9 cellular contexts compared by ENCODE assay signal in genomic region chr12:8081228-8081920, GRCh38. TPM values are rescaled to one million over a fixed set of nuclear protein-coding genes. Genes with fewer than 3 reads are reported as not detected.
DNase-seq lines count a peak whose midpoint lies in the region; ATAC-seq and TF ChIP-seq lines count a peak whose summit lies in the region.
"Had no signal": no experiment of that assay in that cellular context is flagged by ENCODE, and none has a peak within 500 bp of the region (broad histone marks: within the 10 kb centered on the region; RNA-seq: fewer than 3 reads in every experiment).

No MANE protein-coding gene starts in this region.

- H3K27me3 Mint-ChIP-seq in central memory CD8-positive, alpha-beta T cell, result no peaks in the 10 kb centered on the region
- H3K27me3 Mint-ChIP-seq in stimulated activated naive CD8-positive, alpha-beta T cell treated with anti-CD3 and anti-CD28 coated beads, Interleukin-15, Interleukin-2, amounts not matched to agents 100 ng/mL and 50 ng/mL, for 24 hours, result no peaks in the 10 kb centered on the region

- peak overlapping the region; percentile 99 for H3K27ac Mint-ChIP-seq in central memory CD8-positive, alpha-beta T cell (ENCODE audit: low read depth)
- peak overlapping the region; percentile 99 for H3K27ac Mint-ChIP-seq in stimulated activated naive CD8-positive, alpha-beta T cell treated with anti-CD3 and anti-CD28 coated beads, Interleukin-15, Interleukin-2, amounts not matched to agents 100 ng/mL and 50 ng/mL, for 24 hours

- peaks cover 45% of the 10 kb centered on the region for H3K4me1 Mint-ChIP-seq in central memory CD8-positive, alpha-beta T cell
- peaks cover 73% of the 10 kb centered on the region for H3K4me1 Mint-ChIP-seq in stimulated activated naive CD8-positive, alpha-beta T cell treated with anti-CD3 and anti-CD28 coated beads, Interleukin-15, Interleukin-2, amounts not matched to agents 100 ng/mL and 50 ng/mL, for 24 hours (ENCODE audit: low read depth)

- peak overlapping the region; percentile 89 to 94 (median 91) for H3K27ac ChIP-seq in right lobe of liver

- peaks cover 0 to 19% (median 4%) of the 10 kb centered on the region in 4 donors for H3K4me1 ChIP-seq in right lobe of liver

- peak overlapping the region; percentile 81 to 95 (median 94) for H3K4me3 ChIP-seq in right lobe of liver

- no peak for TF ChIP-seq CTCF in right lobe of liver (IDR thresholded peaks at IDR 0.05)

- TF ChIP-seq POLR2A in right lobe of liver (IDR thresholded peaks at IDR 0.05), result no peak

- no peaks in the 10 kb centered on the region for H3K9me3 Mint-ChIP-seq in central memory CD8-positive, alpha-beta T cell
- H3K9me3 Mint-ChIP-seq in stimulated activated naive CD8-positive, alpha-beta T cell treated with anti-CD3 and anti-CD28 coated beads, Interleukin-15, Interleukin-2, amounts not matched to agents 100 ng/mL and 50 ng/mL, for 24 hours, result no peaks in the 10 kb centered on the region

- H3K27me3 ChIP-seq in right lobe of liver, result no peaks in the 10 kb centered on the region

- H3K36me3 ChIP-seq in right lobe of liver, result no peaks in the 10 kb centered on the region

- 2% methylated on average over 15 of the region's 16 CpGs for WGBS in right lobe of liver (ENCODE audit: insufficient coverage, low coverage, low lambda C conversion rate, missing lambda C conversion rate)

- ATAC-seq in GM21390 (IDR thresholded peaks at IDR 0.05; ENCODE audit: unreplicated experiment) (peak; percentile 32), right lobe of liver (peak; percentile 33 to 65 (median 38))
- peak; percentile 7 for ATAC-seq in central memory CD8-positive, alpha-beta T cell (replicated peaks; ENCODE audit: extremely low read depth, poor library complexity, severe bottlenecking)

- DNase-seq in A172 (ENCODE audit: low spot score) (peak; percentile 8), RPMI8226 (peak; percentile 58), right lobe of liver (no peak), COLO668 (lab: John Stamatoyannopoulos, UW; ENCODE audit: unreplicated experiment) (no peak), NCI-H2029 (lab: John Stamatoyannopoulos, UW) (no peak)
- no peak for DNase-seq in central memory CD8-positive, alpha-beta T cell (ENCODE audit: low spot score in 2 of 2)

- H3K4me3 Mint-ChIP-seq in central memory CD8-positive, alpha-beta T cell, result peak overlapping the region; percentile 93
- peak overlapping the region; percentile 99 for H3K4me3 Mint-ChIP-seq in stimulated activated naive CD8-positive, alpha-beta T cell treated with anti-CD3 and anti-CD28 coated beads, Interleukin-15, Interleukin-2, amounts not matched to agents 100 ng/mL and 50 ng/mL, for 24 hours

- H3K36me3 Mint-ChIP-seq in central memory CD8-positive, alpha-beta T cell (ENCODE audit: insufficient read depth), result peaks cover 19% of the 10 kb centered on the region
- peaks cover 24% of the 10 kb centered on the region for H3K36me3 Mint-ChIP-seq in stimulated activated naive CD8-positive, alpha-beta T cell treated with anti-CD3 and anti-CD28 coated beads, Interleukin-15, Interleukin-2, amounts not matched to agents 100 ng/mL and 50 ng/mL, for 24 hours (ENCODE audit: low read depth)

- intact Hi-C loops in right lobe of liver (cut with DNase I), result loop anchor here in 1 of 2 donors (10.0 kb wide), 1 partner anchor 47 kb away; the partner anchor contains the start of gene FOXJ2

- no peaks in the 10 kb centered on the region for H3K9me3 ChIP-seq in right lobe of liver

RNA-seq across cellular contexts. Expression of gene NECAP1, which starts 0.7 kb away (rescaled TPM):
- 18.0 and 20.1 TPM in 2 replicates for total RNA-seq in A172 (2014; rRNA removed; shearing (Covaris generic))
- total RNA-seq in right lobe of liver, result 10 to 100 TPM; 12.9 to 32.1 (median 17.1) TPM

RNA-seq across cellular contexts. Expression of gene C3AR1, which starts 15.2 kb away (rescaled TPM):
- total RNA-seq in A172 (2014; rRNA removed; shearing (Covaris generic)), result 0.10 and 0.12 TPM in 2 replicates
- 10 to 100 TPM in 1 of 6 experiments, 1 to 10 TPM in 5; 2.0 to 11.9 (median 3.8) TPM for total RNA-seq in right lobe of liver
- total RNA-seq: lung microvascular endothelial cell had no signal

RNA-seq across cellular contexts. Expression of gene CLEC4A, which starts 42.0 kb away (rescaled TPM):
- 6.4 TPM in 1 of 2 replicates, not detected in the other for total RNA-seq in A172 (2014; rRNA removed; shearing (Covaris generic))
- 1 to 10 TPM in 1 of 6 experiments, under 1 TPM in 4, not detected in 1; 0.25 to 1.3 (median 0.63) TPM for total RNA-seq in right lobe of liver
- total RNA-seq: lung microvascular endothelial cell had no signal

RNA-seq across cellular contexts. Expression of gene FOXJ2, which starts 48.9 kb away (rescaled TPM):
- 3.9 and 4.5 TPM in 2 replicates for total RNA-seq in A172 (2014; rRNA removed; shearing (Covaris generic))
- 1 to 10 TPM; 4.4 to 5.7 (median 4.8) TPM for total RNA-seq in right lobe of liver

Comparison
In these comparisons a context has a peak if more than half of its experiments do, and no peak if none do; other contexts are left out.
1. DNase-seq: peak in A172 (single experiment) and RPMI8226 (single experiment); none in central memory CD8-positive, alpha-beta T cell (0 of 2), right lobe of liver (0 of 3), COLO668 (single experiment) and NCI-H2029 (single experiment).
2. Peak in every context shown above with its lines, with median percentiles within 50 percentile points of each other: ATAC-seq.